ENCODE assay signal across 1 cellular context in the genomic region with DNA sequence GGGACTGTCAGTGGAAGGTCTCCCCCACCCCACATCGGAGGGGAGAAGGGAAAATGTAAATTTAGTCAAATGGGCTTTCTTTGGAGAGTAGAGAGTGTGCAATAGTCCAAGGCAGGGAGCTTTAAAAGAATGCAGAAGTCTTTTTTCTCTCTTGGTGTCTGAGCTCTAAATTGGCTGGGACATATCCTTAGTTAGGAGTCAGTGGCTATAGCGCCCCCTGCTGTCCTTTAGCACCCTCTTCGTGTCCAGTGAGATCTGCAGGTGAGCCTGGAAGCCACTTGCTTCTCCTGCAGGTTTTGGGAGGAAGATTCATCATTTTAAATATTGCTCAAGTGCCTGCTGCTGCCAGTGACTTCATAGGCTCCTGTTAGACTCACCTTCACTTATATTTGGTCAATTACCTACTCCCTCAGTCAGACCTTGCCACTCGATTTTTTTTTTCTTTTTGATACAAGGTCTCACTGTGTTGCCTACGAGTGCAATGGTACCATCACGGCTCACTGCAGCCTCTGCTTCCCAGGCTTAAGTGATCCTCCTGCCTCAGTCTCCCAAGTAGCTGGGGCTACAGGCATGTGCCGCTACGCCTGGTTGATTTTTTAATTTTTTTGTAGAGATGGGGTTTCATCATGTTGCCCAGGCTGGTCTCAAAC.
TF ChIP-seq lines count a peak whose summit lies in the region.

No MANE protein-coding gene starts in this region.

TF ChIP-seq in H1, 55 proteins besides CTCF, POLR2A, EP300 and RAD21 (continued from another document):
- TF ChIP-seq KDM1A (IDR thresholded peaks at IDR 0.05; ENCODE audit: borderline replicate concordance, low read length) = no peak
- TF ChIP-seq JUN (IDR thresholded peaks at IDR 0.05; ENCODE audit: low read depth, low read length) = no peak
